ENCODE assay signal across 20 cellular contexts in genomic region chr16:64159986-64160385, GRCh38.
"Had no signal": no experiment of that assay in that cellular context is flagged by ENCODE, and none has a peak within 500 bp of the region (broad histone marks: within the 10 kb centered on the region; RNA-seq: fewer than 3 reads in every experiment).

No MANE protein-coding gene starts in this region.

- H3K9me3 Mint-ChIP-seq: dendritic cell treated with granulocyte-macrophage colony-stimulating factor and Interleukin-4, amounts not matched to agents 40 ng/mL and 50 ng/mL, for 4 days had no signal

- H3K4me1 ChIP-seq: esophagus muscularis mucosa, lower lobe of right lung, sigmoid colon, spleen, testis had no signal

- H3K36me3 Mint-ChIP-seq: natural killer cell treated with Interleukin-12 subunit alpha and Interleukin-12 subunit beta and Interleukin-15 and Interleukin-18, amount 100 ng/mL, for 72 hours; stimulated activated memory B cell treated with anti-CD40 and anti-IgM and Interleukin-4, amounts not matched to agents 10 μg/mL and 1 μg/mL and 100 μg/mL, for 72 hours; type B pancreatic cell had no signal

- H3K4me3 ChIP-seq: esophagus muscularis mucosa, lower lobe of right lung, sigmoid colon, spleen, testis had no signal

- H3K36me3 ChIP-seq: esophagus muscularis mucosa, lower lobe of right lung, sigmoid colon, spleen had no signal

- H3K27ac ChIP-seq: esophagus muscularis mucosa, lower lobe of right lung, sigmoid colon, spleen, testis had no signal

- DNase-seq: activated CD4-positive, alpha-beta T cell treated with anti-CD3 and anti-CD28 coated beads, Interleukin-2, amount 10 ng/mL, durations not matched to agents 7 days and 5 days; activated CD8-positive, alpha-beta T cell treated with anti-CD3 and anti-CD28 coated beads, Interleukin-2, amount 10 ng/mL, durations not matched to agents 7 days and 5 days; activated naive CD4-positive, alpha-beta T cell treated with Interleukin-2 at 50 U/mL for 16 hours; activated T-cell treated with anti-CD3 and anti-CD28 coated beads, Interleukin-2, amount 50 U/mL, for 24 hours; anterior cingulate cortex; effector CD8-positive, alpha-beta T cell; lower lobe of right lung; nucleus accumbens; sigmoid colon; spleen; stimulated activated CD4-positive, alpha-beta T cell treated with anti-CD3 and anti-CD28 coated beads, Interleukin-4, amount 100 ng/mL, for 4 hours; testis had no signal

- H3K27me3 ChIP-seq: esophagus muscularis mucosa, sigmoid colon, spleen, testis had no signal

- H3K4me1 Mint-ChIP-seq: activated CD4-positive, alpha-beta T cell treated with anti-CD3 and anti-CD28 coated beads, Interleukin-2, amount 10 ng/mL, durations not matched to agents 7 days and 5 days; stimulated activated memory B cell treated with anti-CD40 and anti-IgM and Interleukin-4, amounts not matched to agents 10 μg/mL and 1 μg/mL and 100 μg/mL, for 72 hours had no signal

- ATAC-seq: activated CD4-positive, CD25-positive, alpha-beta regulatory T cell treated with anti-CD3 and anti-CD28 coated beads, Interleukin-2, amount 50 U/mL, for 24 hours; activated CD8-positive, alpha-beta T cell treated with anti-CD3 and anti-CD28 coated beads, Interleukin-2, amount 10 ng/mL, durations not matched to agents 7 days and 5 days; lower lobe of right lung; natural killer cell treated with Interleukin-12 subunit alpha and Interleukin-12 subunit beta and Interleukin-15 and Interleukin-18, amount 100 ng/mL, for 72 hours; stimulated activated memory B cell treated with anti-CD40 and anti-IgM and Interleukin-4, amounts not matched to agents 10 μg/mL and 1 μg/mL and 100 μg/mL, for 72 hours had no signal

- H3K27me3 Mint-ChIP-seq: activated CD4-positive, alpha-beta T cell treated with anti-CD3 and anti-CD28 coated beads, Interleukin-2, amount 10 ng/mL, durations not matched to agents 7 days and 5 days; activated T-cell treated with anti-CD3 and anti-CD28 coated beads, Interleukin-2, amount 50 U/mL, for 24 hours; dendritic cell treated with granulocyte-macrophage colony-stimulating factor and Interleukin-4, amounts not matched to agents 40 ng/mL and 50 ng/mL, for 4 days; natural killer cell treated with Interleukin-12 subunit alpha and Interleukin-12 subunit beta and Interleukin-15 and Interleukin-18, amount 100 ng/mL, for 72 hours; stimulated activated memory B cell treated with anti-CD40 and anti-IgM and Interleukin-4, amounts not matched to agents 10 μg/mL and 1 μg/mL and 100 μg/mL, for 72 hours; type B pancreatic cell had no signal

- H3K9me3 ChIP-seq: esophagus muscularis mucosa, lower lobe of right lung, sigmoid colon, testis had no signal

- H3K27ac Mint-ChIP-seq: activated CD4-positive, alpha-beta T cell treated with anti-CD3 and anti-CD28 coated beads, Interleukin-2, amount 10 ng/mL, durations not matched to agents 7 days and 5 days; activated CD8-positive, alpha-beta T cell treated with anti-CD3 and anti-CD28 coated beads, Interleukin-2, amount 10 ng/mL, durations not matched to agents 7 days and 5 days; activated T-cell treated with anti-CD3 and anti-CD28 coated beads, Interleukin-2, amount 50 U/mL, for 24 hours; activated T-helper 2 cell treated with anti-CD3 and anti-CD28 coated beads, Interferon-gamma antibody, Interleukin-2, Interleukin-4, amounts not matched to agents 10 μg/mL and 5 μg/mL and 100 μg/mL, durations not matched to agents 14 hours and 24 hours and 36 hours; dendritic cell treated with granulocyte-macrophage colony-stimulating factor and Interleukin-4, amounts not matched to agents 40 ng/mL and 50 ng/mL, for 4 days; natural killer cell treated with Interleukin-12 subunit alpha and Interleukin-12 subunit beta and Interleukin-15 and Interleukin-18, amount 100 ng/mL, for 72 hours; stimulated activated memory B cell treated with anti-CD40 and anti-IgM and Interleukin-4, amounts not matched to agents 10 μg/mL and 1 μg/mL and 100 μg/mL, for 72 hours; T-helper 1 cell treated with Interleukin-12 subunit alpha and Interleukin-12 subunit beta and Interleukin-4 antibody, amounts not matched to agents 30 μg/mL and 1 μg/mL, for 36 hours; type B pancreatic cell had no signal

- H3K4me3 Mint-ChIP-seq: activated CD4-positive, alpha-beta T cell treated with anti-CD3 and anti-CD28 coated beads, Interleukin-2, amount 10 ng/mL, durations not matched to agents 7 days and 5 days; activated CD8-positive, alpha-beta T cell treated with anti-CD3 and anti-CD28 coated beads, Interleukin-2, amount 10 ng/mL, durations not matched to agents 7 days and 5 days; activated T-cell treated with anti-CD3 and anti-CD28 coated beads, Interleukin-2, amount 50 U/mL, for 24 hours; dendritic cell treated with granulocyte-macrophage colony-stimulating factor and Interleukin-4, amounts not matched to agents 40 ng/mL and 50 ng/mL, for 4 days; natural killer cell treated with Interleukin-12 subunit alpha and Interleukin-12 subunit beta and Interleukin-15 and Interleukin-18, amount 100 ng/mL, for 72 hours; stimulated activated memory B cell treated with anti-CD40 and anti-IgM and Interleukin-4, amounts not matched to agents 10 μg/mL and 1 μg/mL and 100 μg/mL, for 72 hours; T-helper 1 cell treated with Interleukin-12 subunit alpha and Interleukin-12 subunit beta and Interleukin-4 antibody, amounts not matched to agents 30 μg/mL and 1 μg/mL, for 36 hours; type B pancreatic cell had no signal
